In the genomic region with DNA sequence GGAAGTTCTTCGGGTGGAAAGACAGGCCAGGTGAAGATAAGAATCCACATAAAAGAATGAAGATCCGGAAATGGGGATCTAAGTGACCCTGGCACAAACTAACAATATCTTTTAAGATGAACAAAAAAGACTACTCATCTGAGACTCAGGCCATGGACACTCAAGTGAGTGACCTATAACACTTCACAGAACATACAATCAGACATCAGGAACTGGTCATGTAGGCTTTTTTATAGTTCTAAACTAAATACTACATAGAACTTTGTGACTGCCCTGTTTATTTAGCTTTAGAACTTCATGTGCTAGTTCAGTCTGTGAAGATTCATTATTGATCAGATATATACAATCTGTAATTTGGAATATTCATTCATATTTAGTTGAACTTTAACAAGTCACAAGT, we compare ENCODE assay signal across 28 cellular contexts. TPM values are rescaled to one million over a fixed set of nuclear protein-coding genes. Genes with fewer than 3 reads are reported as not detected.
DNase-seq lines count a peak whose midpoint lies in the region; ATAC-seq and TF ChIP-seq lines count a peak whose summit lies in the region.
"Had no signal": no experiment of that assay in that cellular context is flagged by ENCODE, and none has a peak within 500 bp of the region (broad histone marks: within the 10 kb centered on the region; RNA-seq: fewer than 3 reads in every experiment).

No MANE protein-coding gene starts in this region.

- no peak for ATAC-seq in heart right ventricle
- ATAC-seq in HG02852 (IDR thresholded peaks at IDR 0.05; ENCODE audit: unreplicated experiment): no peak
- ATAC-seq: GM12878 had no signal

- H3K4me1 ChIP-seq in cardiac muscle cell (ENCODE audit: low read depth): peaks cover 46% of the 10 kb centered on the region
- H3K4me1 ChIP-seq in heart right ventricle: peaks cover 0 to 45% (median 22%) of the 10 kb centered on the region in 9 donors
- peaks cover 8% of the 10 kb centered on the region for H3K4me1 ChIP-seq in prostate gland (replicated peaks)
- H3K4me1 ChIP-seq: BE2C, BLaER1 had no signal

- no peak overlapping the region for H3K4me3 Mint-ChIP-seq in type B pancreatic cell
- H3K4me3 Mint-ChIP-seq: CD14-positive monocyte; CD4-positive, alpha-beta memory T cell; CD4-positive, CD25-positive, alpha-beta regulatory T cell; CD8-positive, alpha-beta memory T cell had no signal

- no peak for TF ChIP-seq POLR2A in prostate gland (IDR thresholded peaks at IDR 0.05)

- H3K4me3 ChIP-seq in cardiac muscle cell (no peak overlapping the region), heart right ventricle (no peak overlapping the region), prostate gland (no peak overlapping the region)
- H3K4me3 ChIP-seq: BLaER1, GM12878 had no signal

- H3K36me3 Mint-ChIP-seq in type B pancreatic cell: peaks cover 47% of the 10 kb centered on the region
- H3K36me3 Mint-ChIP-seq: CD14-positive monocyte had no signal

- H3K9me3 ChIP-seq in cardiac muscle cell (ENCODE audit: low read depth) (no peaks in the 10 kb centered on the region), heart right ventricle (peaks cover 0 to 19% (median 0%) of the 10 kb centered on the region in 11 donors), prostate gland (no peaks in the 10 kb centered on the region)
- H3K9me3 ChIP-seq: BE2C had no signal

- peaks cover 3% of the 10 kb centered on the region for H3K4me1 Mint-ChIP-seq in type B pancreatic cell (ENCODE audit: unreplicated experiment)
- H3K4me1 Mint-ChIP-seq: CD14-positive monocyte; CD4-positive, alpha-beta memory T cell; CD8-positive, alpha-beta memory T cell had no signal

- TF ChIP-seq CTCF in cardiac muscle cell (IDR thresholded peaks at IDR 0.05; ENCODE audit: low read depth, low read length) (no peak), heart right ventricle (IDR thresholded peaks at IDR 0.05) (no peak), VCaP (conservative IDR thresholded peaks at IDR 0.05) (no peak), prostate gland (IDR thresholded peaks at IDR 0.05) (no peak), type B pancreatic cell (conservative IDR thresholded peaks at IDR 0.05) (no peak)

- H3K27ac ChIP-seq in cardiac muscle cell (peak overlapping the region; percentile 62), heart right ventricle (no peak overlapping the region), VCaP (peak overlapping the region; percentile 69), prostate gland (peak overlapping the region; percentile 26 to 62)
- H3K27ac ChIP-seq: 22Rv1, BLaER1 had no signal

- DNase-seq in cardiac muscle cell (ENCODE audit: low read depth in 1 of 2, low spot score in 1 of 2) (no peak), heart right ventricle (no peak), prostate gland (ENCODE audit: low spot score) (no peak), type B pancreatic cell (ENCODE audit: extremely low spot score, unreplicated experiment) (no peak), NK-92 (lab: John Stamatoyannopoulos, UW; ENCODE audit: unreplicated experiment) (no peak), middle frontal gyrus (ENCODE audit: extremely low spot score, low spot score) (no peak)
- DNase-seq: ACHN; BE2C; C1 segment of cervical spinal cord; CD4-positive, alpha-beta memory T cell; CD4-positive, CD25-positive, alpha-beta regulatory T cell; CD8-positive, alpha-beta memory T cell; COR-L47; DMS 273 treated with DMSO at 0.1 percent for 48 hours; DMS153; DMS53; DMS79; DND-41; EL; GDM1 had no signal

- H3K27me3 ChIP-seq in cardiac muscle cell (no peaks in the 10 kb centered on the region), heart right ventricle (no peaks in the 10 kb centered on the region), prostate gland (replicated peaks; ENCODE audit: insufficient read depth) (no peaks in the 10 kb centered on the region)
- H3K27me3 ChIP-seq: BE2C, BLaER1 had no signal

- WGBS in heart right ventricle, 2 donors: 84% methylated on average over 2 of the region's 2 CpGs
- 62% methylated on average over 2 of the region's 2 CpGs for WGBS in prostate gland

- no peaks in the 10 kb centered on the region for H3K36me3 ChIP-seq in cardiac muscle cell
- peaks cover 0 to 52% (median 10%) of the 10 kb centered on the region in 9 donors for H3K36me3 ChIP-seq in heart right ventricle
- no peaks in the 10 kb centered on the region for H3K36me3 ChIP-seq in prostate gland
- H3K36me3 ChIP-seq: BLaER1 had no signal

- H3K27me3 Mint-ChIP-seq in type B pancreatic cell: no peaks in the 10 kb centered on the region
- H3K27me3 Mint-ChIP-seq: CD4-positive, alpha-beta memory T cell; CD4-positive, CD25-positive, alpha-beta regulatory T cell; CD8-positive, alpha-beta memory T cell had no signal

- intact Hi-C loops in heart right ventricle (cut with DNase I) (loop anchor here in 3 of 10 donors (5.0 kb wide), 2 partner anchors 192 to 212 kb away; no protein-coding TSS in a partner anchor), prostate gland (cut with DNase I) (loop anchor here (5.0 kb wide), 1 partner anchor 147 kb away; a partner anchor contains a TSS)

- H3K27ac Mint-ChIP-seq in type B pancreatic cell: peak overlapping the region; percentile 50
- H3K27ac Mint-ChIP-seq: CD14-positive monocyte; CD4-positive, alpha-beta memory T cell; CD4-positive, CD25-positive, alpha-beta regulatory T cell had no signal

- H3K9me3 Mint-ChIP-seq in type B pancreatic cell: peaks cover 5% of the 10 kb centered on the region

RNA-seq across cellular contexts. Expression of a gene that starts 52.8 kb away (rescaled TPM):
- total RNA-seq in cardiac muscle cell (3.1 and 7.9 TPM in 2 replicates), heart right ventricle (10 to 100 TPM; 23.4 to 43.2 (median 36.2) TPM), prostate gland (10 to 100 TPM; 24.6 to 26.1 TPM), type B pancreatic cell (ENCODE audit: low replicate concordance) (4.0 and 5.5 TPM in 2 replicates)
- polyA plus RNA-seq in cardiac muscle cell (7.3 and 7.4 TPM in 2 replicates), heart right ventricle (10 to 100 TPM; 22.5 to 31.7 TPM)
- total RNA-seq: A172; A673; CD8-positive, alpha-beta memory T cell had no signal
- polyA plus RNA-seq: CD8-positive, alpha-beta memory T cell had no signal

RNA-seq across cellular contexts. Expression of a gene that starts 53.8 kb away (rescaled TPM):
- 3.0 and 7.9 TPM in 2 replicates for total RNA-seq in cardiac muscle cell
- polyA plus RNA-seq in cardiac muscle cell: 4.7 and 12.9 TPM in 2 replicates
- 10 to 100 TPM in 9 of 10 donors, 1 to 10 TPM in 1; 9.4 to 21.4 (median 12.6) TPM for total RNA-seq in heart right ventricle
- 10 to 100 TPM; 35.2 to 68.0 TPM for polyA plus RNA-seq in heart right ventricle
- 10 to 100 TPM; 38.5 to 46.6 TPM for total RNA-seq in prostate gland
- 60.4 and 77.6 TPM in 2 replicates for total RNA-seq in type B pancreatic cell (ENCODE audit: low replicate concordance)
- total RNA-seq: A673; CD4-positive, alpha-beta memory T cell; CD4-positive, CD25-positive, alpha-beta regulatory T cell; CD8-positive, alpha-beta memory T cell had no signal
- polyA plus RNA-seq: CD14-positive monocyte; CD4-positive, alpha-beta memory T cell; CD4-positive, CD25-positive, alpha-beta regulatory T cell; CD8-positive, alpha-beta memory T cell had no signal

Comparison
In these comparisons a context has a peak if more than half of its experiments do, and no peak if none do; other contexts are left out.
1. H3K27ac ChIP-seq: peak in cardiac muscle cell (single experiment), VCaP (single experiment) and prostate gland (2 of 2); none in heart right ventricle (0 of 10).